In the genomic region with DNA sequence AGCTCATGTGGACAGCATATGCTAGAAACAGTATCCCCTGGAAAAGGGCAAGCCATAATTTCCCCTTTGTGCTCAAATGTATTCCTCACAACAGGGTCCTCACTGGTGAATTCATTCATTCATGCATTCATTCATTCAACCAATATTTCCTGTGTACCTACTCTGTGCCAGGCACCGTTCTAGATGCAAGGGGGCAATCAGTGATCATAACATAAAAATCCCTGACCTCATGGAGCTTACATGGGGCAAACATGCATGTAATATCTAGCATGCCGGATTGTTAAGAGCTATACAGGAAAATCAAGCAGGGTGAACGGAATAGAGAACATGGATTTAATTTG, we compare ENCODE assay signal across 12 cellular contexts. TPM values are rescaled to one million over a fixed set of nuclear protein-coding genes. Genes with fewer than 3 reads are reported as not detected.
DNase-seq lines count a peak whose midpoint lies in the region; ATAC-seq and TF ChIP-seq lines count a peak whose summit lies in the region.
"Had no signal": no experiment of that assay in that cellular context is flagged by ENCODE, and none has a peak within 500 bp of the region (broad histone marks: within the 10 kb centered on the region; RNA-seq: fewer than 3 reads in every experiment).

No MANE protein-coding gene starts in this region.

- peak overlapping the region; percentile 26 for H3K27ac Mint-ChIP-seq in activated CD8-positive, alpha-beta memory T cell treated with anti-CD3 and anti-CD28 coated beads, Interleukin-2, amount 10 ng/mL, durations not matched to agents 7 days and 5 days
- peak overlapping the region; percentile 70 for H3K27ac Mint-ChIP-seq in stimulated activated memory B cell treated with anti-CD40 and anti-IgM and Interleukin-4, amounts not matched to agents 10 μg/mL and 1 μg/mL and 100 μg/mL, for 72 hours
- H3K27ac Mint-ChIP-seq: dendritic cell treated with granulocyte-macrophage colony-stimulating factor and Interleukin-4, amounts not matched to agents 40 ng/mL and 50 ng/mL, for 4 days had no signal

- in situ Hi-C loops in Panc1 (cut with HindIII; ENCODE audit: low pct_unique_long_range_greater_than_20kb, low sequenced_read_pairs), result no loop called here

- DNase-seq in activated CD8-positive, alpha-beta memory T cell treated with anti-CD3 and anti-CD28 coated beads, Interleukin-2, amount 10 ng/mL, durations not matched to agents 7 days and 5 days, result no peak
- no peak for DNase-seq in activated CD8-positive, alpha-beta memory T cell treated with anti-CD3 and anti-CD28 coated beads, Interleukin-2, amount 50 U/mL, for 4 hours
- DNase-seq in Panc1 (ENCODE audit: low read depth, low spot score), result no peak
- DNase-seq: NCI-H526, SJCRH30 had no signal

- no peak overlapping the region for H3K27ac ChIP-seq in Panc1 (ENCODE audit: low read length)
- H3K27ac ChIP-seq: SJCRH30 had no signal

- H3K9me3 ChIP-seq in Panc1 (ENCODE audit: control insufficient read depth, insufficient read depth, low read depth, low read length) (no peaks in the 10 kb centered on the region), endocrine pancreas (ENCODE audit: control insufficient read depth, low read length) (no peaks in the 10 kb centered on the region)
- H3K9me3 ChIP-seq: SJCRH30, upper lobe of left lung had no signal

- ATAC-seq in activated CD8-positive, alpha-beta memory T cell treated with anti-CD3 and anti-CD28 coated beads, Interleukin-2, amount 10 ng/mL, durations not matched to agents 7 days and 5 days, result no peak
- ATAC-seq in Panc1 (no peak), GM18870 (IDR thresholded peaks at IDR 0.05; ENCODE audit: unreplicated experiment) (no peak), HG03095 (IDR thresholded peaks at IDR 0.05; ENCODE audit: unreplicated experiment) (no peak), GM18517 (IDR thresholded peaks at IDR 0.05; ENCODE audit: unreplicated experiment) (no peak)
- no peak for ATAC-seq in stimulated activated memory B cell treated with anti-CD40 and anti-IgM and Interleukin-4, amounts not matched to agents 10 μg/mL and 1 μg/mL and 100 μg/mL, for 72 hours

- H3K9ac ChIP-seq in endocrine pancreas (ENCODE audit: control insufficient read depth, insufficient read depth, low read length), result no peak overlapping the region

- no peaks in the 10 kb centered on the region for H3K27me3 Mint-ChIP-seq in activated CD8-positive, alpha-beta memory T cell treated with anti-CD3 and anti-CD28 coated beads, Interleukin-2, amount 10 ng/mL, durations not matched to agents 7 days and 5 days
- H3K27me3 Mint-ChIP-seq in stimulated activated memory B cell treated with anti-CD40 and anti-IgM and Interleukin-4, amounts not matched to agents 10 μg/mL and 1 μg/mL and 100 μg/mL, for 72 hours, result no peaks in the 10 kb centered on the region
- H3K27me3 Mint-ChIP-seq: dendritic cell treated with granulocyte-macrophage colony-stimulating factor and Interleukin-4, amounts not matched to agents 40 ng/mL and 50 ng/mL, for 4 days had no signal

- peaks cover 72% of the 10 kb centered on the region for H3K4me1 Mint-ChIP-seq in activated CD8-positive, alpha-beta memory T cell treated with anti-CD3 and anti-CD28 coated beads, Interleukin-2, amount 10 ng/mL, durations not matched to agents 7 days and 5 days
- H3K4me1 Mint-ChIP-seq in stimulated activated memory B cell treated with anti-CD40 and anti-IgM and Interleukin-4, amounts not matched to agents 10 μg/mL and 1 μg/mL and 100 μg/mL, for 72 hours, result peaks cover 74% of the 10 kb centered on the region

- peak overlapping the region; percentile 90 for H3K4me3 Mint-ChIP-seq in activated CD8-positive, alpha-beta memory T cell treated with anti-CD3 and anti-CD28 coated beads, Interleukin-2, amount 10 ng/mL, durations not matched to agents 7 days and 5 days
- H3K4me3 Mint-ChIP-seq in stimulated activated memory B cell treated with anti-CD40 and anti-IgM and Interleukin-4, amounts not matched to agents 10 μg/mL and 1 μg/mL and 100 μg/mL, for 72 hours, result peak overlapping the region; percentile 93
- H3K4me3 Mint-ChIP-seq: dendritic cell treated with granulocyte-macrophage colony-stimulating factor and Interleukin-4, amounts not matched to agents 40 ng/mL and 50 ng/mL, for 4 days had no signal

- CTCF ChIA-PET in activated CD8-positive, alpha-beta memory T cell treated with anti-CD3 and anti-CD28 coated beads, Interleukin-2, amount 10 ng/mL, durations not matched to agents 7 days and 5 days (lab: Charles Lee), result interaction anchor here (0.9 to 6.0 kb wide), 4 partner anchors 8 to 47 kb away, joined by 3 to 71 read pairs (median 6); no protein-coding TSS in a partner anchor
- CTCF ChIA-PET in Panc1 (lab: Charles Lee), result no interaction called here

- no peak overlapping the region for H3K4me3 ChIP-seq in Panc1 (ENCODE audit: low read depth in 2 of 2, low read length in 2 of 2)
- H3K4me3 ChIP-seq in endocrine pancreas (ENCODE audit: control insufficient read depth, insufficient read depth, low read length), result peak overlapping the region; percentile 40
- H3K4me3 ChIP-seq: SJCRH30, upper lobe of left lung had no signal

- no peak for TF ChIP-seq CTCF in Panc1 (IDR thresholded peaks at IDR 0.05)

- H3K36me3 ChIP-seq in Panc1 (ENCODE audit: control insufficient read depth, insufficient read depth, low read length) (no peaks in the 10 kb centered on the region; the same call in 1 of the 2 replicates), endocrine pancreas (ENCODE audit: control insufficient read depth, insufficient read depth, low read length) (peaks cover 3% of the 10 kb centered on the region)
- H3K36me3 ChIP-seq: SJCRH30 had no signal

- H3K36me3 Mint-ChIP-seq in activated CD8-positive, alpha-beta memory T cell treated with anti-CD3 and anti-CD28 coated beads, Interleukin-2, amount 10 ng/mL, durations not matched to agents 7 days and 5 days, result peaks cover 36% of the 10 kb centered on the region
- peaks cover 22% of the 10 kb centered on the region for H3K36me3 Mint-ChIP-seq in stimulated activated memory B cell treated with anti-CD40 and anti-IgM and Interleukin-4, amounts not matched to agents 10 μg/mL and 1 μg/mL and 100 μg/mL, for 72 hours

- no peaks in the 10 kb centered on the region for H3K9me3 Mint-ChIP-seq in activated CD8-positive, alpha-beta memory T cell treated with anti-CD3 and anti-CD28 coated beads, Interleukin-2, amount 10 ng/mL, durations not matched to agents 7 days and 5 days (ENCODE audit: low read depth)
- H3K9me3 Mint-ChIP-seq in stimulated activated memory B cell treated with anti-CD40 and anti-IgM and Interleukin-4, amounts not matched to agents 10 μg/mL and 1 μg/mL and 100 μg/mL, for 72 hours, result no peaks in the 10 kb centered on the region
- H3K9me3 Mint-ChIP-seq: dendritic cell treated with granulocyte-macrophage colony-stimulating factor and Interleukin-4, amounts not matched to agents 40 ng/mL and 50 ng/mL, for 4 days had no signal

- intact Hi-C loops in Panc1 (cut with micrococcal nuclease; ENCODE audit: unreplicated experiment), result no loop called here

- BruUV-seq in Panc1 (replicated peaks; lab: Mats Ljungman, UMichigan), result TSS peak; percentile 38

- H3K4me1 ChIP-seq in Panc1 (ENCODE audit: control insufficient read depth, insufficient read depth, low read length) (peaks cover 7% of the 10 kb centered on the region), endocrine pancreas (ENCODE audit: control insufficient read depth, insufficient read depth, low read length) (peaks cover 10% of the 10 kb centered on the region)

- H3K27me3 ChIP-seq in Panc1 (ENCODE audit: control insufficient read depth, insufficient read depth, low read length) (no peaks in the 10 kb centered on the region), endocrine pancreas (ENCODE audit: control insufficient read depth, insufficient read depth, low read length) (no peaks in the 10 kb centered on the region)
- H3K27me3 ChIP-seq: SJCRH30, upper lobe of left lung had no signal

- POLR2A ChIA-PET in Panc1 (lab: Charles Lee), result no interaction called here

RNA-seq across cellular contexts. Expression of gene RANBP3, which starts 2.6 kb away (rescaled TPM):
- 100 to 1,000 TPM in 1 of 2 experiments, 10 to 100 TPM in 1; 97.8 to 108 TPM for total RNA-seq in activated CD8-positive, alpha-beta memory T cell treated with anti-CD3 and anti-CD28 coated beads, Interleukin-2, amount 10 ng/mL, durations not matched to agents 7 days and 5 days
- 54.6 TPM for total RNA-seq in Panc1 (2021; ENCODE audit: unreplicated experiment)
- polyA plus RNA-seq in Panc1 (2012; ENCODE audit: insufficient read length), result 69.7 TPM
